Comparison of ENCODE assay signal across 16 cellular contexts in the genomic region with DNA sequence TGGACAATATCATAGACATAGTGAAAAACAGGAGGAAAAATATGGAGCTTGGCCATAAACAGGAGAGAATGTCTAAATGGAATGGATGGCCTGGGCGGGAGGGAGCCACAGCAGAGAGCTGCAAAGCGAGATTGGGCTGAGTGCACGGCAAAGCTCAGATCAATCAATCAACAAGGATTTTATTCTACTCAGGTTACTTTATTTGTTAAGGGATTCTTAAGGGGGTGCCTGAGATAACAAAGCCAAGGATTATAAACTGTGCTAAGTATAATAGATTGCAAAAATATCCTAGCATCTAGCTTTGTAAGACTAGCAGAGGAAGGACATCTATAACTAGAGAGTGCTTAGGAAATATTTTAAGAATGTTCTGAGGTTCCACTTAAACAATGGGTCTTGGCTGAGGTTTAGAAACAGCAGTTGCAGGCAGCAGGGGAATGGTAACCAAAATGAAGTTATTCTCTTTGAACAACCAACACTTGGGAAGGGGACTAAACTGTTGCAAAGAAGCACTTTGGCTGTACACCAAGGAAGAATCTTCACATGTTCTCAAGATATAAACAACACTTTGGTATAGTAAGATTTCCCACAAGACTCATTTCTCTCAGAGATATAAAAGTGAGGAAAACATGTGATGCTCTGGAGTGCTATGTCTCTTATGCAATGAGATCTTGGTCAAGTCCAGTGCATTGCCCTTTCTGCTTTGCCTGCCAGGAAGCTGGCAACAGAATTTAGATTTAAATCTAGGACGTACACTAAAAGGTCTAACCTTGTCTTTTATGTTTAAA. TPM values are rescaled to one million over a fixed set of nuclear protein-coding genes. Genes with fewer than 3 reads are reported as not detected.
A peak's percentile ranks its signal among the peaks of the same experiment; 100 is the strongest.
DNase-seq lines count a peak whose midpoint lies in the region; ATAC-seq and TF ChIP-seq lines count a peak whose summit lies in the region.
"Had no signal": no experiment of that assay in that cellular context is flagged by ENCODE, and none has a peak within 500 bp of the region (broad histone marks: within the 10 kb centered on the region; RNA-seq: fewer than 3 reads in every experiment).

No MANE protein-coding gene starts in this region.

- ATAC-seq in WTC11: peak; percentile 39
- ATAC-seq: activated CD8-positive, alpha-beta T cell treated with anti-CD3 and anti-CD28 coated beads, Interleukin-2, amount 10 ng/mL, durations not matched to agents 7 days and 5 days; natural killer cell had no signal

- DNase-seq in GM23248: peak; percentile 53
- no peak for DNase-seq in WTC11 (ENCODE audit: low spot score)
- DNase-seq in inferior parietal cortex (ENCODE audit: extremely low spot score): peak; percentile 38
- DNase-seq in sigmoid colon: no peak
- no peak for DNase-seq in head of caudate nucleus
- no peak for DNase-seq in effector CD4-positive, alpha-beta T cell
- DNase-seq in NCI-H146 (lab: John Stamatoyannopoulos, UW): no peak
- no peak for DNase-seq in activated effector memory CD4-positive, alpha-beta T cell treated with anti-CD3 and anti-CD28 coated beads, Interleukin-2, amount 50 U/mL, for 16 hours
- DNase-seq: activated CD8-positive, alpha-beta T cell treated with anti-CD3 and anti-CD28 coated beads, Interleukin-2, amount 10 ng/mL, durations not matched to agents 7 days and 5 days; CD4-positive, alpha-beta T cell; islet precursor cell; natural killer cell; spleen had no signal

- TF ChIP-seq CTCF in WTC11 (IDR thresholded peaks at IDR 0.05): no peak
- no peak for TF ChIP-seq CTCF in sigmoid colon (IDR thresholded peaks at IDR 0.05)

- H3K27ac ChIP-seq in GM23248: peak overlapping the region; percentile 34
- peak overlapping the region in 3 of 4 donors; percentile 17 to 65 (median 58) for H3K27ac ChIP-seq in sigmoid colon
- H3K27ac ChIP-seq: spleen, suprapubic skin had no signal

- no peaks in the 10 kb centered on the region for H3K36me3 ChIP-seq in GM23248 (ENCODE audit: low read depth)
- no peaks in the 10 kb centered on the region for H3K36me3 ChIP-seq in sigmoid colon
- H3K36me3 ChIP-seq: spleen, suprapubic skin had no signal

- H3F3A ChIP-seq in GM23248 (ENCODE audit: insufficient read depth): peaks cover 44% of the 10 kb centered on the region

- in situ Hi-C loops in GM23248 (cut with MboI): no loop called here

- CTCF ChIA-PET in WTC11 (lab: Charles Lee): interaction anchor here (1.2 to 1.4 kb wide), 2 partner anchors 11 to 264 kb away, joined by 3 to 10 read pairs; no protein-coding TSS in a partner anchor

- H3K4me1 ChIP-seq in GM23248 (ENCODE audit: insufficient read depth) (peaks cover 51% of the 10 kb centered on the region), sigmoid colon (peaks cover 0 to 54% (median 51%) of the 10 kb centered on the region in 4 donors)

- no peak overlapping the region for H3K4me3 ChIP-seq in GM23248
- no peak overlapping the region for H3K4me3 ChIP-seq in sigmoid colon
- H3K4me3 ChIP-seq: spleen, suprapubic skin had no signal

- H3K9ac ChIP-seq in GM23248: no peak overlapping the region

- H3K4me1 Mint-ChIP-seq in WTC11: peaks cover 67% of the 10 kb centered on the region

- H3K4me2 ChIP-seq in GM23248 (ENCODE audit: unreplicated experiment): no peak overlapping the region

- H3K27me3 ChIP-seq in GM23248 (replicated peaks; ENCODE audit: insufficient read depth) (no peaks in the 10 kb centered on the region), sigmoid colon (no peaks in the 10 kb centered on the region)
- H3K27me3 ChIP-seq: spleen, suprapubic skin had no signal

- no peaks in the 10 kb centered on the region for H3K9me2 ChIP-seq in GM23248 (ENCODE audit: insufficient read depth)

- WGBS in GM23248 (ENCODE audit: low coverage in 1 of 2, low lambda C conversion rate in 2 of 2, missing lambda C conversion rate in 2 of 2), 2 experiments: 87% methylated on average over 4 of the region's 4 CpGs
- WGBS in sigmoid colon, 2 donors: 88% methylated on average over 4 of the region's 4 CpGs

- intact Hi-C loops in sigmoid colon (cut with DNase I): no loop called here
- intact Hi-C loops in head of caudate nucleus (cut with DNase I): no loop called here

- no peak overlapping the region for H3K27ac Mint-ChIP-seq in WTC11
- H3K27ac Mint-ChIP-seq: activated CD8-positive, alpha-beta T cell treated with anti-CD3 and anti-CD28 coated beads, Interleukin-2, amount 10 ng/mL, durations not matched to agents 7 days and 5 days; CD4-positive, alpha-beta T cell; natural killer cell had no signal

- TF ChIP-seq POLR2A in sigmoid colon (IDR thresholded peaks at IDR 0.05): no peak

- H3K79me2 ChIP-seq in GM23248 (ENCODE audit: insufficient read depth): no peaks in the 10 kb centered on the region

- POLR2A ChIA-PET in WTC11 (lab: Charles Lee): no interaction called here

- no peaks in the 10 kb centered on the region for H3K36me3 Mint-ChIP-seq in WTC11
- H3K36me3 Mint-ChIP-seq: natural killer cell had no signal

- no peaks in the 10 kb centered on the region for H4K20me1 ChIP-seq in GM23248 (ENCODE audit: insufficient read depth)

- H3K9me3 ChIP-seq in GM23248 (ENCODE audit: low read depth) (no peaks in the 10 kb centered on the region), sigmoid colon (no peaks in the 10 kb centered on the region)
- H3K9me3 ChIP-seq: spleen, suprapubic skin had no signal

- H3K27me3 Mint-ChIP-seq in WTC11 (ENCODE audit: low read depth): no peaks in the 10 kb centered on the region

- no peaks in the 10 kb centered on the region for H3K9me3 Mint-ChIP-seq in WTC11
- H3K9me3 Mint-ChIP-seq: CD4-positive, alpha-beta T cell; natural killer cell had no signal

- H3K4me3 Mint-ChIP-seq in WTC11: no peak overlapping the region
- H3K4me3 Mint-ChIP-seq: activated CD8-positive, alpha-beta T cell treated with anti-CD3 and anti-CD28 coated beads, Interleukin-2, amount 10 ng/mL, durations not matched to agents 7 days and 5 days; CD4-positive, alpha-beta T cell; natural killer cell had no signal

- no peak overlapping the region; the same call in 1 of the 2 replicates for H2AFZ ChIP-seq in GM23248

- no peak for TF ChIP-seq EP300 in sigmoid colon (IDR thresholded peaks at IDR 0.05)

TF ChIP-seq in WTC11, 78 proteins besides CTCF, POLR2A, EP300 and RAD21:
- TF ChIP-seq ERG (CRISPR knock-in tag; IDR thresholded peaks at IDR 0.05): no peak
- TF ChIP-seq ZNF396 (CRISPR knock-in tag; IDR thresholded peaks at IDR 0.05; ENCODE audit: borderline replicate concordance): no peak
- no peak for TF ChIP-seq SMAD3 (CRISPR knock-in tag; IDR thresholded peaks at IDR 0.05; ENCODE audit: borderline replicate concordance)

RNA-seq across cellular contexts. Expression of gene TMEM212, which starts 35.5 kb away (rescaled TPM):
- not detected in 2 replicates for total RNA-seq in GM23248 (2014; rRNA removed; shearing (Covaris generic))
- not detected in 2 replicates for polyA plus RNA-seq in GM23248 (2016; fragmentation: Nextera tagmentation; extraction: Ambion mirVana)
- total RNA-seq in WTC11 (2021): not detected in 3 replicates
- not detected for total RNA-seq in sigmoid colon
- polyA plus RNA-seq in sigmoid colon: not detected
- total RNA-seq: activated CD8-positive, alpha-beta T cell treated with anti-CD3 and anti-CD28 coated beads, Interleukin-2, amount 10 ng/mL, durations not matched to agents 7 days and 5 days; CD4-positive, alpha-beta T cell; cerebellum; natural killer cell; spleen; suprapubic skin; T-helper 2 cell treated with Interferon-gamma antibody and Interleukin-4, amounts not matched to agents 100 ng/mL and 5 ng/mL, for 36 hours had no signal
- polyA plus RNA-seq: spleen had no signal

Comparison
In these comparisons a context has a peak if more than half of its experiments do, and no peak if none do; other contexts are left out.
1. DNase-seq: peak in GM23248 (single experiment) and inferior parietal cortex (single experiment); none in WTC11 (single experiment), sigmoid colon (single experiment), head of caudate nucleus (0 of 42), effector CD4-positive, alpha-beta T cell (single experiment), NCI-H146 (single experiment) and activated effector memory CD4-positive, alpha-beta T cell treated with anti-CD3 and anti-CD28 coated beads, Interleukin-2, amount 50 U/mL, for 16 hours (single experiment).